Comparison of ENCODE assay signal across 8 cellular contexts in the genomic region with DNA sequence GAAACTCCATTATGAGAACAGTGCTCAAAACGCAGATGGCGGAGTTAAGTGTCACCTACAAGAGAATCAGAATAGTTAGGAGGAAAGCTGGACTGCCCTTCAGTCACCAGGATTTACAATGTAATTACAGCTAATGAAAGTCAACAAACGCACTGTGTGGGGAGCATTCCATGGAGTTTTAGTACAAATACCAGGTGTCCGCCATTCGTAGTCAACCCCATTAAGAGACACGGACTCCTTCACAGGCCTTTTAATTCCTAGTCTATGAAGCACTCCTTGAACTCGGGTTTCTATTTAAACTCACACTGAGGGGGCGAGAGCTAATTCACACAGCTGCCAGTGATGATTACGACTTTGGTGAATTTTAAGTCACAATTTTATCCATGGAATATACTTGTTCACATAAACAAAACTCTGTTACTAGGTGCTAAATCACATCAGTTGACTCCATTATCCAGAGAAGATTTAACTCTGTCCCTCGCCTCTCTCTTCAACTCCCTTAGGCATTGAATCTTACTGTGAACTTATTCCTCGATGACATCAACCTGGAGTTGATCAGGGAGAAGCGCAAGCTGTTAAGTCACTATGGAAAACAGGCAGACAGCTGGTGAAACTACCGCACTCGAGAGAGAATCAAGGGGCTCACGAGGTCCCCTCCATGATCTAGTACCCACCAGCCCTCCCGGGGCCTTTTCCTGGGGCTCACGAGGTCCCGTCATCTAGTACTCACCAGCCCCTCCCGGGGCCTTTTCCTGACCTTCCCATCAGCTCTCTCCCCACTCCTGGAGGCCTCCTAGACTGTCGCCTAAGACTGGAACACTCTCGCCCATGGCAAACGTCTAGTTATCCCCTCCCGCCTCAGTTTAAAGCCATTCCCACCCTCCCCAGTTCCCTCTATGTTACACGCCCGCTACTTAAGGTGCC. TPM values are rescaled to one million over a fixed set of nuclear protein-coding genes. Genes with fewer than 3 reads are reported as not detected.
DNase-seq lines count a peak whose midpoint lies in the region; ATAC-seq, FAIRE-seq and TF ChIP-seq lines count a peak whose summit lies in the region.

No MANE protein-coding gene starts in this region.

- H3K9me3 ChIP-seq in HEK293 (ENCODE audit: control insufficient read depth, insufficient read depth, low read depth, low read length) (no peaks in the 10 kb centered on the region), right atrium auricular region (no peaks in the 10 kb centered on the region), small intestine (ENCODE audit: control insufficient read depth, low read depth) (no peaks in the 10 kb centered on the region)

- WGBS in small intestine, 3 donors: 46 to 69% (median 53%) methylated on average over 25 of the region's 25 CpGs

- peaks cover 16 to 57% of the 10 kb centered on the region in 2 experiments; a peak in 2 of 3 replicates for H3K36me3 ChIP-seq in HEK293 (ENCODE audit: control insufficient read depth in 2 of 2, insufficient read depth in 1 of 2, low read length in 2 of 2)
- peaks cover 39% of the 10 kb centered on the region for H3K36me3 ChIP-seq in right atrium auricular region
- peaks cover 8 to 11% of the 10 kb centered on the region in 2 donors for H3K36me3 ChIP-seq in small intestine (ENCODE audit: control insufficient read depth in 2 of 2, insufficient read depth in 2 of 2, low read length in 2 of 2)

- DNase-seq in right atrium auricular region (ENCODE audit: low spot score) (no peak), small intestine (no peak), AG20443 (ENCODE audit: low spot score) (no peak), mesenteric fat pad (ENCODE audit: low spot score) (no peak), AG08396 (ENCODE audit: low spot score) (no peak)

- H3K27me3 ChIP-seq in right atrium auricular region: no peaks in the 10 kb centered on the region
- H3K27me3 ChIP-seq in small intestine (ENCODE audit: control insufficient read depth in 2 of 2, insufficient read depth in 2 of 2, low read length in 2 of 2): no peaks in the 10 kb centered on the region

- ATAC-seq in GM18870 (IDR thresholded peaks at IDR 0.05; ENCODE audit: unreplicated experiment): no peak

- TF ChIP-seq CTCF in HEK293 (tag by site-specific recombination; IDR thresholded peaks at IDR 0.05) (no peak), VCaP (conservative IDR thresholded peaks at IDR 0.05) (no peak), right atrium auricular region (IDR thresholded peaks at IDR 0.05) (no peak)

- CTCF ChIA-PET in HEK293 (lab: Yijun Ruan, JAX): interaction anchor here (0.7 to 2.1 kb wide), 6 partner anchors 19 to 166 kb away, joined by 3 to 11 read pairs (median 4); a partner anchor contains a TSS

- peak overlapping the region; percentile 16; the same call in 1 of the 2 replicates for H3K27ac ChIP-seq in HEK293 (ENCODE audit: extremely low read depth, low read depth, low read length)
- peak overlapping the region; percentile 34; the same call in 1 of the 2 replicates for H3K27ac ChIP-seq in VCaP
- peak overlapping the region in 1 of 2 donors; percentile 96 for H3K27ac ChIP-seq in right atrium auricular region
- H3K27ac ChIP-seq in small intestine (ENCODE audit: low read depth in 1 of 2, low read length in 1 of 2): no peak overlapping the region

- H3K4me3 ChIP-seq in HEK293 (ENCODE audit: low read depth, low read length) (peak overlapping the region; percentile 69), right atrium auricular region (peak overlapping the region; percentile 86 to 98), small intestine (ENCODE audit: low read depth in 1 of 2, low read length in 2 of 2) (peak overlapping the region; percentile 9 to 97)

- POLR2A ChIA-PET in HEK293 (lab: Yijun Ruan, JAX): interaction anchor here (0.9 kb wide), 1 partner anchor 20 kb away, joined by 3 read pairs; no protein-coding TSS in a partner anchor

- FAIRE-seq in small intestine (lab: Jason Lieb, UNC): no peak

- H3K4me1 ChIP-seq in HEK293 (ENCODE audit: control insufficient read depth, insufficient read depth, low read length) (0 out of 2 replicates have a peak, but pooled peaks cover 2% of the 10 kb centered on the region), right atrium auricular region (peaks cover 0 to 22% of the 10 kb centered on the region in 2 donors), small intestine (ENCODE audit: control insufficient read depth in 2 of 2, insufficient read depth in 1 of 2, low read depth in 1 of 2, low read length in 1 of 2) (peaks cover 7 to 10% of the 10 kb centered on the region in 2 donors)

TF ChIP-seq in HEK293, 187 proteins besides CTCF, POLR2A, EP300 and RAD21 (continues in another document):
- TF ChIP-seq ZNF354C (tag by site-specific recombination; IDR thresholded peaks at IDR 0.05; ENCODE audit: borderline replicate concordance, low read depth) (no peak), ZNF677 (tag by site-specific recombination; IDR thresholded peaks at IDR 0.05) (no peak), ZNF184 (tag by site-specific recombination; IDR thresholded peaks at IDR 0.05) (no peak), ZNF211 (tag by site-specific recombination; IDR thresholded peaks at IDR 0.05; ENCODE audit: low read depth) (no peak), ZNF221 (tag by site-specific recombination; IDR thresholded peaks at IDR 0.05; ENCODE audit: borderline replicate concordance) (no peak), ZNF23 (tag by site-specific recombination; IDR thresholded peaks at IDR 0.05; ENCODE audit: borderline replicate concordance) (no peak), ZNF335 (tag by site-specific recombination; conservative IDR thresholded peaks at IDR 0.05) (peak; percentile 55), PRDM1 (tag by site-specific recombination; IDR thresholded peaks at IDR 0.05) (peak; percentile 25; the same call in 1 of the 2 replicates), TRIM28 (IDR thresholded peaks at IDR 0.05; ENCODE audit: borderline replicate concordance, low read length) (no peak), MYNN (tag by site-specific recombination; IDR thresholded peaks at IDR 0.05; ENCODE audit: borderline replicate concordance) (no peak), GLIS1 (tag by site-specific recombination; IDR thresholded peaks at IDR 0.05) (peak; percentile 55; the same call in 1 of the 2 replicates)
- TF ChIP-seq, protein P1, sequence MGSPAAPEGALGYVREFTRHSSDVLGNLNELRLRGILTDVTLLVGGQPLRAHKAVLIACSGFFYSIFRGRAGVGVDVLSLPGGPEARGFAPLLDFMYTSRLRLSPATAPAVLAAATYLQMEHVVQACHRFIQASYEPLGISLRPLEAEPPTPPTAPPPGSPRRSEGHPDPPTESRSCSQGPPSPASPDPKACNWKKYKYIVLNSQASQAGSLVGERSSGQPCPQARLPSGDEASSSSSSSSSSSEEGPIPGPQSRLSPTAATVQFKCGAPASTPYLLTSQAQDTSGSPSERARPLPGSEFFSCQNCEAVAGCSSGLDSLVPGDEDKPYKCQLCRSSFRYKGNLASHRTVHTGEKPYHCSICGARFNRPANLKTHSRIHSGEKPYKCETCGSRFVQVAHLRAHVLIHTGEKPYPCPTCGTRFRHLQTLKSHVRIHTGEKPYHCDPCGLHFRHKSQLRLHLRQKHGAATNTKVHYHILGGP (tag by site-specific recombination; IDR thresholded peaks at IDR 0.05): no peak
- TF ChIP-seq, protein P2, sequence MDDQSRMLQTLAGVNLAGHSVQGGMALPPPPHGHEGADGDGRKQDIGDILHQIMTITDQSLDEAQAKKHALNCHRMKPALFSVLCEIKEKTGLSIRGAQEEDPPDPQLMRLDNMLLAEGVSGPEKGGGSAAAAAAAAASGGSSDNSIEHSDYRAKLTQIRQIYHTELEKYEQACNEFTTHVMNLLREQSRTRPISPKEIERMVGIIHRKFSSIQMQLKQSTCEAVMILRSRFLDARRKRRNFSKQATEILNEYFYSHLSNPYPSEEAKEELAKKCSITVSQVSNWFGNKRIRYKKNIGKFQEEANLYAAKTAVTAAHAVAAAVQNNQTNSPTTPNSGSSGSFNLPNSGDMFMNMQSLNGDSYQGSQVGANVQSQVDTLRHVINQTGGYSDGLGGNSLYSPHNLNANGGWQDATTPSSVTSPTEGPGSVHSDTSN (CRISPR knock-in tag; IDR thresholded peaks at IDR 0.05): no peak
- TF ChIP-seq, protein P3, sequence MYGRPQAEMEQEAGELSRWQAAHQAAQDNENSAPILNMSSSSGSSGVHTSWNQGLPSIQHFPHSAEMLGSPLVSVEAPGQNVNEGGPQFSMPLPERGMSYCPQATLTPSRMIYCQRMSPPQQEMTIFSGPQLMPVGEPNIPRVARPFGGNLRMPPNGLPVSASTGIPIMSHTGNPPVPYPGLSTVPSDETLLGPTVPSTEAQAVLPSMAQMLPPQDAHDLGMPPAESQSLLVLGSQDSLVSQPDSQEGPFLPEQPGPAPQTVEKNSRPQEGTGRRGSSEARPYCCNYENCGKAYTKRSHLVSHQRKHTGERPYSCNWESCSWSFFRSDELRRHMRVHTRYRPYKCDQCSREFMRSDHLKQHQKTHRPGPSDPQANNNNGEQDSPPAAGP (tag by site-specific recombination; IDR thresholded peaks at IDR 0.05): no peak
- TF ChIP-seq, protein P4, sequence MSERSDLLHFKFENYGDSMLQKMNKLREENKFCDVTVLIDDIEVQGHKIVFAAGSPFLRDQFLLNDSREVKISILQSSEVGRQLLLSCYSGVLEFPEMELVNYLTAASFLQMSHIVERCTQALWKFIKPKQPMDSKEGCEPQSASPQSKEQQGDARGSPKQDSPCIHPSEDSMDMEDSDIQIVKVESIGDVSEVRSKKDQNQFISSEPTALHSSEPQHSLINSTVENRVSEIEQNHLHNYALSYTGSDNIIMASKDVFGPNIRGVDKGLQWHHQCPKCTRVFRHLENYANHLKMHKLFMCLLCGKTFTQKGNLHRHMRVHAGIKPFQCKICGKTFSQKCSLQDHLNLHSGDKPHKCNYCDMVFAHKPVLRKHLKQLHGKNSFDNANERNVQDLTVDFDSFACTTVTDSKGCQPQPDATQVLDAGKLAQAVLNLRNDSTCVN (tag by site-specific recombination; optimal IDR thresholded peaks at IDR 0.05): no peak

RNA-seq across cellular contexts. Expression of a gene that starts 1.5 kb away (rescaled TPM):
- total RNA-seq in right atrium auricular region (10 to 100 TPM; 10.2 to 16.2 TPM), mesenteric fat pad (23.7 TPM)
- polyA plus RNA-seq in small intestine: 10 to 100 TPM; 29.4 to 84.5 (median 71.6) TPM

Comparison
In these comparisons a context has a peak if more than half of its experiments do, and no peak if none do; other contexts are left out.
1. H3K27ac ChIP-seq: peak in HEK293 (single experiment) and VCaP (single experiment); none in small intestine (0 of 2).
2. Peak in every context shown above with its lines, with median percentiles within 50 percentile points of each other: H3K4me3 ChIP-seq.